In the genomic region with DNA sequence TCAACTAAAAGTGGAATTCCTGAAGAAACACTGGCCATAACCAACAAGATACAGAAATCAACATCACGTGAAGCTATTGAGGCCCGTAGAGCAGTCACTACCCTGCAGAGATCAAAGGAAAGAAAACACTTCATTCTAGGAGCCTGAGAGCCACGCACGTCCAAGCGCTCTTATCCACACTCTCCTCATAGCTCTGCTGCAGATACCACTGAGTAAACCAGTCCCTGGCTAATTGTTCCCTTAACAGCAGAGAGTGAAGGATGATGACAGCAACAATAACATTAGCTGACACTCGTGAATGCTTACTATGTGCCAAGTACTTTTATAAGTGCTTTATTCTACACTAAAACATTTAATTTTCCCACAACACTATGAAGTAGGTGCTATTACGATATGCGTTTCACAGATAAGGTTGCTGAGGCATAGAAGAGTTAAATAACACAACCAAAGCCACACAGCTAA, we compare ENCODE assay signal across 13 cellular contexts.
DNase-seq lines count a peak whose midpoint lies in the region; ATAC-seq and TF ChIP-seq lines count a peak whose summit lies in the region.
"Had no signal": no experiment of that assay in that cellular context is flagged by ENCODE, and none has a peak within 500 bp of the region (broad histone marks: within the 10 kb centered on the region; RNA-seq: fewer than 3 reads in every experiment).

No MANE protein-coding gene starts in this region.

- H3K9me2 ChIP-seq in hepatocyte (replicated peaks; ENCODE audit: insufficient read depth) = no peaks in the 10 kb centered on the region

- H3K27me3 ChIP-seq in RWPE2 (ENCODE audit: insufficient read depth, poor library complexity, severe bottlenecking) = no peaks in the 10 kb centered on the region
- H3K27me3 ChIP-seq in hepatocyte = no peaks in the 10 kb centered on the region
- no peaks in the 10 kb centered on the region for H3K27me3 ChIP-seq in skeletal muscle satellite cell (ENCODE audit: control insufficient read depth, insufficient read depth, low read length)
- H3K27me3 ChIP-seq: gastroesophageal sphincter had no signal

- H3K9ac ChIP-seq in skeletal muscle satellite cell (ENCODE audit: low read depth, low read length) = peak overlapping the region; percentile 45

- 17% methylated on average over 8 of the region's 8 CpGs for WGBS in hepatocyte (ENCODE audit: low lambda C conversion rate, missing lambda C conversion rate)

- DNase-seq in NCI-H1417 (lab: John Stamatoyannopoulos, UW) = peak; percentile 40 to 87 (median 80)
- DNase-seq in NCI-H1417 treated with DMSO at 0.1 percent for 48 hours (lab: John Stamatoyannopoulos, UW) = no peak
- DNase-seq in RWPE2 (ENCODE audit: low spot score) = no peak
- DNase-seq in hepatocyte (ENCODE audit: low spot score) = no peak
- DNase-seq in activated CD4-positive, CD25-positive, alpha-beta regulatory T cell (lab: John Stamatoyannopoulos, UW) = no peak
- DNase-seq: activated CD8-positive, alpha-beta T cell treated with anti-CD3 and anti-CD28 coated beads for 36 hours; amniotic stem cell; NCI-H226; stimulated activated CD4-positive, alpha-beta T cell treated with anti-CD3 and anti-CD28 coated beads, Interleukin-2, amount 100 ng/mL, for 24 hours had no signal

- H4K20me1 ChIP-seq in hepatocyte (ENCODE audit: insufficient read depth, poor library complexity, severe bottlenecking) = no peaks in the 10 kb centered on the region

- peaks cover 19% of the 10 kb centered on the region for H3K4me1 ChIP-seq in RWPE2 (ENCODE audit: insufficient read depth, poor library complexity, severe bottlenecking)
- peaks cover 26% of the 10 kb centered on the region for H3K4me1 ChIP-seq in hepatocyte (ENCODE audit: insufficient read depth)
- peaks cover 24% of the 10 kb centered on the region for H3K4me1 ChIP-seq in skeletal muscle satellite cell (ENCODE audit: control insufficient read depth, insufficient read depth, low read length)

- peak overlapping the region; percentile 56 for H3K4me2 ChIP-seq in hepatocyte
- H3K4me2 ChIP-seq in skeletal muscle satellite cell (ENCODE audit: low read length) = peak overlapping the region; percentile 47

- no peak overlapping the region for H3K4me3 ChIP-seq in RWPE2 (ENCODE audit: severe bottlenecking)
- H3K4me3 ChIP-seq in hepatocyte = no peak overlapping the region
- peak overlapping the region; percentile 0 for H3K4me3 ChIP-seq in skeletal muscle satellite cell (ENCODE audit: low read length)
- H3K4me3 ChIP-seq: gastroesophageal sphincter had no signal

- peak overlapping the region; percentile 7 for H2AFZ ChIP-seq in hepatocyte

- TF ChIP-seq CTCF in RWPE2 (IDR thresholded peaks at IDR 0.05; ENCODE audit: poor library complexity, severe bottlenecking) (no peak), hepatocyte (IDR thresholded peaks at IDR 0.05; ENCODE audit: poor library complexity) (no peak)

- no peaks in the 10 kb centered on the region for H3K79me2 ChIP-seq in hepatocyte

- ATAC-seq in RWPE2 (ENCODE audit: low read depth) (no peak), GM18867 (IDR thresholded peaks at IDR 0.05; ENCODE audit: unreplicated experiment) (no peak), HG03457 (IDR thresholded peaks at IDR 0.05; ENCODE audit: unreplicated experiment) (no peak)
- ATAC-seq: activated CD8-positive, alpha-beta T cell treated with anti-CD3 and anti-CD28 coated beads for 36 hours; gastroesophageal sphincter had no signal

- H3K27ac ChIP-seq in RWPE2 (ENCODE audit: poor library complexity, severe bottlenecking) = peak overlapping the region; percentile 78
- H3K27ac ChIP-seq in hepatocyte = peak overlapping the region; percentile 28
- H3K27ac ChIP-seq: gastroesophageal sphincter had no signal

- no peaks in the 10 kb centered on the region for H3K9me3 ChIP-seq in RWPE2 (ENCODE audit: severe bottlenecking)
- H3K9me3 ChIP-seq in hepatocyte (ENCODE audit: low read depth) = no peaks in the 10 kb centered on the region
- H3K9me3 ChIP-seq in skeletal muscle satellite cell (replicated peaks; ENCODE audit: low read length) = no peaks in the 10 kb centered on the region
- H3K9me3 ChIP-seq: gastroesophageal sphincter had no signal

- H3K36me3 ChIP-seq in RWPE2 (ENCODE audit: low read depth) = no peaks in the 10 kb centered on the region
- no peaks in the 10 kb centered on the region for H3K36me3 ChIP-seq in hepatocyte (replicated peaks; ENCODE audit: insufficient read depth, low read depth)
- H3K36me3 ChIP-seq in skeletal muscle satellite cell (ENCODE audit: insufficient read depth, low read length) = no peaks in the 10 kb centered on the region
- H3K36me3 ChIP-seq: gastroesophageal sphincter had no signal

Comparison
In these comparisons a context has a peak if more than half of its experiments do, and no peak if none do; other contexts are left out.
1. DNase-seq: peak in NCI-H1417 (3 of 3); none in NCI-H1417 treated with DMSO at 0.1 percent for 48 hours (single experiment), RWPE2 (single experiment), hepatocyte (single experiment) and activated CD4-positive, CD25-positive, alpha-beta regulatory T cell (0 of 4).